In genomic region chr18:72869786-72870185, GRCh38 we compare ENCODE assay signal across 10 cellular contexts. TPM values are rescaled to one million over a fixed set of nuclear protein-coding genes. Genes with fewer than 3 reads are reported as not detected.
DNase-seq lines count a peak whose midpoint lies in the region; ATAC-seq lines count a peak whose summit lies in the region.
"Had no signal": no experiment of that assay in that cellular context is flagged by ENCODE, and none has a peak within 500 bp of the region (broad histone marks: within the 10 kb centered on the region; RNA-seq: fewer than 3 reads in every experiment).

No MANE protein-coding gene starts in this region.

- H3K4me1 Mint-ChIP-seq in activated T-helper 1 cell treated with anti-CD3 and anti-CD28 coated beads, Interleukin-12 subunit alpha, Interleukin-12 subunit beta, Interleukin-2, Interleukin-4 antibody, amounts not matched to agents 30 ng/mL and 10 ng/mL and 1 ng/mL, durations not matched to agents 14 hours and 24 hours and 36 hours (ENCODE audit: low read depth), result no peaks in the 10 kb centered on the region

- no peaks in the 10 kb centered on the region for H3K9me3 Mint-ChIP-seq in activated T-helper 1 cell treated with anti-CD3 and anti-CD28 coated beads, Interleukin-12 subunit alpha, Interleukin-12 subunit beta, Interleukin-2, Interleukin-4 antibody, amounts not matched to agents 30 ng/mL and 10 ng/mL and 1 ng/mL, durations not matched to agents 14 hours and 24 hours and 36 hours
- H3K9me3 Mint-ChIP-seq: activated T-cell treated with anti-CD3 and anti-CD28 coated beads, Interleukin-2, amount 50 U/mL, for 24 hours had no signal

- intact Hi-C loops in activated T-helper 1 cell treated with anti-CD3 and anti-CD28 coated beads, Interleukin-12 subunit alpha, Interleukin-12 subunit beta, Interleukin-2, Interleukin-4 antibody, amounts not matched to agents 30 ng/mL and 10 ng/mL and 1 ng/mL, durations not matched to agents 14 hours and 24 hours and 36 hours (cut with micrococcal nuclease), result no loop called here

- H3K27me3 Mint-ChIP-seq in activated T-helper 1 cell treated with anti-CD3 and anti-CD28 coated beads, Interleukin-12 subunit alpha, Interleukin-12 subunit beta, Interleukin-2, Interleukin-4 antibody, amounts not matched to agents 30 ng/mL and 10 ng/mL and 1 ng/mL, durations not matched to agents 14 hours and 24 hours and 36 hours (ENCODE audit: insufficient read depth), result peaks cover 20% of the 10 kb centered on the region

- DNase-seq in Caki2 (ENCODE audit: low read depth) (peak; percentile 66), left kidney (ENCODE audit: low read depth, low spot score) (peak; percentile 58), middle frontal gyrus (ENCODE audit: extremely low spot score, low spot score) (no peak), T-helper 9 cell (no peak)
- no peak for DNase-seq in activated T-helper 1 cell treated with anti-CD3 and anti-CD28 coated beads, Interleukin-12 subunit alpha, Interleukin-12 subunit beta, Interleukin-2, Interleukin-4 antibody, amounts not matched to agents 30 ng/mL and 10 ng/mL and 1 ng/mL, durations not matched to agents 14 hours and 24 hours and 36 hours (ENCODE audit: low spot score)
- DNase-seq in activated CD8-positive, alpha-beta memory T cell treated with anti-CD3 and anti-CD28 coated beads, Interleukin-2, amount 50 U/mL, for 4 hours, result no peak
- DNase-seq: activated T-cell treated with anti-CD3 and anti-CD28 coated beads, Interleukin-2, amount 50 U/mL, for 24 hours; NCI-H2171 had no signal

- no peaks in the 10 kb centered on the region for H3K36me3 Mint-ChIP-seq in activated T-helper 1 cell treated with anti-CD3 and anti-CD28 coated beads, Interleukin-12 subunit alpha, Interleukin-12 subunit beta, Interleukin-2, Interleukin-4 antibody, amounts not matched to agents 30 ng/mL and 10 ng/mL and 1 ng/mL, durations not matched to agents 14 hours and 24 hours and 36 hours (ENCODE audit: low read depth)

- ATAC-seq in GM21381 (IDR thresholded peaks at IDR 0.05; ENCODE audit: unreplicated experiment), result peak; percentile 32
- ATAC-seq in HG03135 (IDR thresholded peaks at IDR 0.05; ENCODE audit: unreplicated experiment), result no peak

- in situ Hi-C loops in Caki2 (cut with HindIII; ENCODE audit: low pct_unique_long_range_greater_than_20kb, low sequenced_read_pairs), result no loop called here

- peak overlapping the region; percentile 13 for H3K27ac Mint-ChIP-seq in activated T-helper 1 cell treated with anti-CD3 and anti-CD28 coated beads, Interleukin-12 subunit alpha, Interleukin-12 subunit beta, Interleukin-2, Interleukin-4 antibody, amounts not matched to agents 30 ng/mL and 10 ng/mL and 1 ng/mL, durations not matched to agents 14 hours and 24 hours and 36 hours
- H3K27ac Mint-ChIP-seq: activated T-cell treated with anti-CD3 and anti-CD28 coated beads, Interleukin-2, amount 50 U/mL, for 24 hours had no signal

- H3K4me3 Mint-ChIP-seq in activated T-helper 1 cell treated with anti-CD3 and anti-CD28 coated beads, Interleukin-12 subunit alpha, Interleukin-12 subunit beta, Interleukin-2, Interleukin-4 antibody, amounts not matched to agents 30 ng/mL and 10 ng/mL and 1 ng/mL, durations not matched to agents 14 hours and 24 hours and 36 hours, result no peak overlapping the region
- H3K4me3 Mint-ChIP-seq: activated T-cell treated with anti-CD3 and anti-CD28 coated beads, Interleukin-2, amount 50 U/mL, for 24 hours had no signal

RNA-seq across cellular contexts. Expression of gene NETO1, which starts 2.0 kb away (rescaled TPM):
- total RNA-seq in Caki2 (2014; rRNA removed; shearing (Covaris generic); ENCODE audit: low replicate concordance), result 7.6 and 8.1 TPM in 2 replicates
- total RNA-seq in activated T-helper 1 cell treated with anti-CD3 and anti-CD28 coated beads, Interleukin-12 subunit alpha, Interleukin-12 subunit beta, Interleukin-2, Interleukin-4 antibody, amounts not matched to agents 30 ng/mL and 10 ng/mL and 1 ng/mL, durations not matched to agents 14 hours and 24 hours and 36 hours, result not detected in 2 replicates

Comparison
In these comparisons a context has a peak if more than half of its experiments do, and no peak if none do; other contexts are left out.
1. DNase-seq: peak in Caki2 (single experiment) and left kidney (single experiment); none in activated T-helper 1 cell treated with anti-CD3 and anti-CD28 coated beads, Interleukin-12 subunit alpha, Interleukin-12 subunit beta, Interleukin-2, Interleukin-4 antibody, amounts not matched to agents 30 ng/mL and 10 ng/mL and 1 ng/mL, durations not matched to agents 14 hours and 24 hours and 36 hours (single experiment), middle frontal gyrus (single experiment), activated CD8-positive, alpha-beta memory T cell treated with anti-CD3 and anti-CD28 coated beads, Interleukin-2, amount 50 U/mL, for 4 hours (single experiment) and T-helper 9 cell (single experiment).